ENCODE assay signal across 10 cellular contexts in genomic region chr10:124745257-124745656, GRCh38. TPM values are rescaled to one million over a fixed set of nuclear protein-coding genes. Genes with fewer than 3 reads are reported as not detected.
DNase-seq lines count a peak whose midpoint lies in the region; ATAC-seq, FAIRE-seq and TF ChIP-seq lines count a peak whose summit lies in the region.
"Had no signal": no experiment of that assay in that cellular context is flagged by ENCODE, and none has a peak within 500 bp of the region (broad histone marks: within the 10 kb centered on the region; RNA-seq: fewer than 3 reads in every experiment).

No MANE protein-coding gene starts in this region.

- H4K20me1 ChIP-seq in BLaER1 (peaks cover 23% of the 10 kb centered on the region), osteoblast (ENCODE audit: insufficient read depth, low read length) (peaks cover 17% of the 10 kb centered on the region)

- 0 out of 2 replicates have a peak, but pooled peaks cover 1% of the 10 kb centered on the region for H3K36me3 ChIP-seq in BLaER1
- peaks cover 14% of the 10 kb centered on the region for H3K36me3 ChIP-seq in MG63
- peaks cover 10% of the 10 kb centered on the region for H3K36me3 ChIP-seq in osteoblast (ENCODE audit: insufficient read depth, low read length)

- TF ChIP-seq CTCF in dorsolateral prefrontal cortex (IDR thresholded peaks at IDR 0.05 in 54 of 56, conservative IDR thresholded peaks at IDR 0.05 in 2 of 56; ENCODE audit: low read depth in 1 of 56, partially characterized antibody in 56 of 56) (no peak), osteoblast (IDR thresholded peaks at IDR 0.05; ENCODE audit: extremely low read depth, low read depth, low read length) (no peak)

- H3K27me3 ChIP-seq in BLaER1 (no peaks in the 10 kb centered on the region), MG63 (no peaks in the 10 kb centered on the region), dorsolateral prefrontal cortex (no peaks in the 10 kb centered on the region), osteoblast (ENCODE audit: insufficient read depth, low read length) (no peaks in the 10 kb centered on the region)

- peaks cover 12% of the 10 kb centered on the region for H3K79me2 ChIP-seq in osteoblast (ENCODE audit: insufficient read depth, low read length)

- no peak overlapping the region for H3K4me3 ChIP-seq in BLaER1
- peak overlapping the region; percentile 41; the same call in 1 of the 2 replicates for H3K4me3 ChIP-seq in MG63
- peak overlapping the region in 11 of 59 donors; percentile 41 to 82 (median 78) for H3K4me3 ChIP-seq in dorsolateral prefrontal cortex
- peak overlapping the region; percentile 77 for H3K4me3 ChIP-seq in osteoblast (ENCODE audit: insufficient read depth, low read length)

- intact Hi-C loops in dorsolateral prefrontal cortex (cut with DNase I) = loop anchor here in 1 of 2 donors (5.0 kb wide), 1 partner anchor 47 kb away; the partner anchor contains the start of gene EEF1AKMT2

- H3K9ac ChIP-seq in BLaER1 = no peak overlapping the region

- peaks cover 34% of the 10 kb centered on the region for H3K4me1 ChIP-seq in BLaER1
- H3K4me1 ChIP-seq in osteoblast (ENCODE audit: insufficient read depth, low read length) = peaks cover 25% of the 10 kb centered on the region

- no peak for ATAC-seq in GM21381 (IDR thresholded peaks at IDR 0.05; ENCODE audit: unreplicated experiment)

- H3K9me3 ChIP-seq in BLaER1 = no peaks in the 10 kb centered on the region
- no peaks in the 10 kb centered on the region for H3K9me3 ChIP-seq in MG63
- no peaks in the 10 kb centered on the region for H3K9me3 ChIP-seq in osteoblast (ENCODE audit: low read depth, low read length)
- H3K9me3 ChIP-seq: mucosa of descending colon had no signal

- DNase-seq in MG63 (no peak), dorsolateral prefrontal cortex (no peak), osteoblast (ENCODE audit: insufficient read length, low spot score, missing footprints) (no peak), DMS 273 treated with DMSO at 0.1 percent for 48 hours (lab: John Stamatoyannopoulos, UW) (no peak), frontal cortex (ENCODE audit: low spot score in 2 of 2) (no peak), urothelium cell line (ENCODE audit: low spot score) (no peak)
- DNase-seq: stimulated activated CD8-positive, alpha-beta memory T cell treated with anti-CD3 and anti-CD28 coated beads, Interleukin-4, amount 100 ng/mL, for 48 hours had no signal

- H3K4me2 ChIP-seq in BLaER1 = peak overlapping the region; percentile 92
- H3K4me2 ChIP-seq in osteoblast (ENCODE audit: insufficient read depth, low read length) = peak overlapping the region; percentile 76

- no peak overlapping the region for H2AFZ ChIP-seq in osteoblast (ENCODE audit: low read length)

- H3K27ac ChIP-seq in BLaER1 (no peak overlapping the region), dorsolateral prefrontal cortex (peak overlapping the region in 56 of 59 donors; percentile 34 to 100 (median 86)), osteoblast (ENCODE audit: low read depth, low read length) (peak overlapping the region; percentile 25)

- FAIRE-seq in frontal cortex (lab: Jason Lieb, UNC) (no peak), urothelium cell line (lab: Jason Lieb, UNC) (no peak)

RNA-seq across cellular contexts. Expression of gene FAM53B, which starts 1.1 kb away (rescaled TPM):
- total RNA-seq in MG63 (2014; rRNA removed; shearing (Covaris generic); ENCODE audit: low replicate concordance) = 14.4 and 15.8 TPM in 2 replicates
- total RNA-seq in dorsolateral prefrontal cortex = 100 to 1,000 TPM in 2 of 120 experiments, 10 to 100 TPM in 118; 30.6 to 142 (median 58.2) TPM
- 12.1 and 12.7 TPM in 2 replicates for total RNA-seq in osteoblast
- 23.2 TPM for total RNA-seq in frontal cortex

RNA-seq across cellular contexts. Expression of gene EEF1AKMT2, which starts 46.4 kb away (rescaled TPM):
- total RNA-seq in MG63 (2014; rRNA removed; shearing (Covaris generic); ENCODE audit: low replicate concordance) = 23.1 and 43.0 TPM in 2 replicates
- total RNA-seq in dorsolateral prefrontal cortex (10 to 100 TPM; 17.5 to 38.9 (median 26.4) TPM), osteoblast (20.3 and 20.6 TPM in 2 replicates), frontal cortex (33.4 TPM)

RNA-seq across cellular contexts. Expression of gene ABRAXAS2, which starts 56.4 kb away (rescaled TPM):
- total RNA-seq in MG63 (2014; rRNA removed; shearing (Covaris generic); ENCODE audit: low replicate concordance) = 17.6 and 23.7 TPM in 2 replicates
- total RNA-seq in dorsolateral prefrontal cortex = 10 to 100 TPM in 119 of 120 experiments, 1 to 10 TPM in 1; 9.5 to 19.6 (median 15.6) TPM
- total RNA-seq in osteoblast = 13.0 and 13.8 TPM in 2 replicates
- 22.0 TPM for total RNA-seq in frontal cortex
